22 cellular contexts compared by ENCODE assay signal in the genomic region with DNA sequence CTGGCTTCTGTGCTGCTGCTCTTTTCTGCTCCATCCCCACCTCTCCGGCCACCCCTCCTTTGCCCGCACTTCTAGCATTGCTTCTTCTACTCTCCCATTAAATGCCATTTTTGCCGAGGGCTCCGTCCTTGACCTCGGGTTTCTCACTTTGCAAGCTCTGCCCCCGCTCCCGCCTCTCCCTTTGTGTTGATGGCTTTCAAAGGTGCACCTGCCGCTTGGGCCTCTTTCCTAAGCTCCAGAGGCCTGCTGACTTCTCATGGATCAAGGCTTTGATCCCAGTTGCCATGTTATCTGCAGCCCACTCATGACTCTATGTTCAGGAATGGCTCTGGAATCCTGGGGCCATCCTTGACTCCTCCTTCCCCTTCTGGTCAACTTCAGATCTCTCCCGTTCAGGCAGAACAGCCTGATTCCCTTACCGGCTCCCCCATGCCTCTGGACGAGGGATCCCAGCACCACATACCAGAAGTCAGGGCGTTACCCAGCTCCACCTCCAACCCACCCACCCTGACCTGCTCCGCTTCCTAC.
"Had no signal": no experiment of that assay in that cellular context is flagged by ENCODE, and none has a peak within 500 bp of the region (broad histone marks: within the 10 kb centered on the region; RNA-seq: fewer than 3 reads in every experiment).

No MANE protein-coding gene starts in this region.

- ATAC-seq: activated CD8-positive, alpha-beta T cell treated with anti-CD3 and anti-CD28 coated beads, Interleukin-2, amount 10 ng/mL, durations not matched to agents 7 days and 5 days; T-cell had no signal

- H3K4me1 ChIP-seq: adrenal gland had no signal

- DNase-seq: activated CD4-positive, alpha-beta T cell treated with anti-CD3 and anti-CD28 coated beads, Interleukin-2, amount 50 U/mL, for 1 hour; activated CD4-positive, CD25-positive, alpha-beta regulatory T cell treated with anti-CD3 and anti-CD28 coated beads, Interleukin-2, amount 50 U/mL, for 72 hours; activated CD8-positive, alpha-beta T cell treated with anti-CD3 and anti-CD28 coated beads, Interleukin-2, amount 10 ng/mL, durations not matched to agents 7 days and 5 days; activated naive CD4-positive, alpha-beta T cell; activated T-cell treated with anti-CD3 and anti-CD28 coated beads, Interleukin-2, amount 50 U/mL, for 24 hours; adrenal gland; cortex of kidney; foreskin fibroblast; immature natural killer cell; kidney glomerular epithelial cell; left ventricle myocardium inferior; nucleus accumbens; spleen; stimulated activated CD4-positive, alpha-beta T cell treated with anti-CD3 and anti-CD28 coated beads, Interleukin-4, amount 100 ng/mL, for 24 hours; stimulated activated naive CD4-positive, alpha-beta T cell treated with Interleukin-2 at 50 U/mL for 16 hours; substantia nigra; T-cell; tibial artery; WERI-Rb-1 had no signal

- H3K27me3 ChIP-seq: adrenal gland, cardiac muscle cell, tibial artery had no signal

- H3K27ac ChIP-seq: adrenal gland, cardiac muscle cell, spleen, tibial artery, WERI-Rb-1 had no signal

- FAIRE-seq: endometrium, urothelium cell line had no signal

- H3K9me3 ChIP-seq: adrenal gland, left ventricle myocardium inferior, spleen, tibial artery had no signal

- H3K4me3 ChIP-seq: adrenal gland, cardiac muscle cell, left ventricle myocardium inferior, spleen, tibial artery had no signal

- H3K36me3 ChIP-seq: adrenal gland, cardiac muscle cell, left ventricle myocardium inferior, spleen, tibial artery, WERI-Rb-1 had no signal
